12 cellular contexts compared by ENCODE assay signal in the genomic region with DNA sequence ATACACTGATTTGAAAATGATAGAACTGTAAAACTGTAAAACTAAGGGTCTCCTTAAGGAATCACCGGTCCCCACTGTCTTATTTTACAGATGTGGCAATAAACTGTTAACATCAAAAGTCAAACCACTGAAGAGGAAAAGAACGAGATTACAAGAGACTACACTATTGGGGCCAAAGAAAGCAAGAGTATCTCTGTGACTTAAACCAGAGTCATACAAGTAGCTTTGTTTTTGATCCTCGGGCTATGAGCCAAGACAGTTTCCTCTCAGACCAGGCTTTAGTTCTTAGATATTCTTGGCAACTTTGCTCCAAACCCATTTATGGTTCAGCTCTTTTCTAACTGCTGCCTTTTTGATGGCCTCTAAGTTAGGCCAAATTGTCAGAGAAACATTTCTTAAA.
A peak's percentile ranks its signal among the peaks of the same experiment; 100 is the strongest.
DNase-seq lines count a peak whose midpoint lies in the region; ATAC-seq and TF ChIP-seq lines count a peak whose summit lies in the region.
"Had no signal": no experiment of that assay in that cellular context is flagged by ENCODE, and none has a peak within 500 bp of the region (broad histone marks: within the 10 kb centered on the region; RNA-seq: fewer than 3 reads in every experiment).

No MANE protein-coding gene starts in this region.

- H3K4me1 Mint-ChIP-seq in WTC11, result peaks cover 27% of the 10 kb centered on the region

- no peaks in the 10 kb centered on the region for H4K20me1 ChIP-seq in PC-9 (ENCODE audit: insufficient read depth)

- intact Hi-C loops in PC-9 (cut with micrococcal nuclease; ENCODE audit: unreplicated experiment), result no loop called here

- no peaks in the 10 kb centered on the region for H3K36me3 ChIP-seq in PC-9 (ENCODE audit: low read depth)
- H3K36me3 ChIP-seq: WERI-Rb-1 had no signal

- H3K27ac Mint-ChIP-seq in WTC11, result no peak overlapping the region
- H3K27ac Mint-ChIP-seq: dendritic cell treated with granulocyte-macrophage colony-stimulating factor and Interleukin-4, amounts not matched to agents 40 ng/mL and 50 ng/mL, for 4 days had no signal

- H2AFZ ChIP-seq in PC-9, result no peak overlapping the region

- DNase-seq in GM03348 (ENCODE audit: low spot score) (peak; percentile 52), SK-MEL-5 (ENCODE audit: low read depth, low spot score) (peak; percentile 55), foreskin fibroblast (peak; percentile 85 to 94), pulmonary artery endothelial cell (ENCODE audit: low read depth, low spot score) (peak; percentile 78), PC-9 (no peak), WTC11 (ENCODE audit: low spot score) (no peak)
- DNase-seq in activated CD8-positive, alpha-beta memory T cell treated with anti-CD3 and anti-CD28 coated beads for 24 hours, result no peak
- DNase-seq: NCI-H1694 treated with DMSO at 0.1 percent for 48 hours; stimulated activated naive CD4-positive, alpha-beta T cell; WERI-Rb-1 had no signal

- H3K9me3 Mint-ChIP-seq in WTC11, result no peaks in the 10 kb centered on the region
- H3K9me3 Mint-ChIP-seq: dendritic cell treated with granulocyte-macrophage colony-stimulating factor and Interleukin-4, amounts not matched to agents 40 ng/mL and 50 ng/mL, for 4 days had no signal

- no peaks in the 10 kb centered on the region for H3K36me3 Mint-ChIP-seq in WTC11

- no peaks in the 10 kb centered on the region for H3K9me3 ChIP-seq in PC-9 (ENCODE audit: insufficient read depth, low read depth)

- ATAC-seq in HG02642 (IDR thresholded peaks at IDR 0.05; ENCODE audit: poor library complexity, unreplicated experiment) (no peak), WTC11 (no peak)

- no peaks in the 10 kb centered on the region for H3F3A ChIP-seq in PC-9 (ENCODE audit: insufficient read depth, low read depth)

- CTCF ChIA-PET in PC-9 (lab: Charles Lee), result no interaction called here
- CTCF ChIA-PET in WTC11 (lab: Charles Lee), result interaction anchor here (1.5 to 4.2 kb wide), 3 partner anchors 10 to 114 kb away, joined by 3 to 19 read pairs (median 10); partner anchors contain the start of gene TBC1D4

- POLR2A ChIA-PET in PC-9 (lab: Charles Lee; ENCODE audit: unreplicated experiment), result interaction anchor here (0.5 kb wide), 1 partner anchor 15 kb away, joined by 3 read pairs; no protein-coding TSS in a partner anchor
- POLR2A ChIA-PET in WTC11 (lab: Charles Lee), result no interaction called here

- no peaks in the 10 kb centered on the region for H3K27me3 ChIP-seq in PC-9 (ENCODE audit: insufficient read depth, low read depth)

- TF ChIP-seq CTCF in foreskin fibroblast (IDR thresholded peaks at IDR 0.05; ENCODE audit: low read depth, low read length) (no peak), PC-9 (conservative IDR thresholded peaks at IDR 0.05) (no peak), WTC11 (IDR thresholded peaks at IDR 0.05) (no peak)

- no peaks in the 10 kb centered on the region for H3K79me2 ChIP-seq in PC-9 (ENCODE audit: low read depth)

- H3K9me2 ChIP-seq in PC-9 (ENCODE audit: insufficient read depth), result no peaks in the 10 kb centered on the region

- no peaks in the 10 kb centered on the region for H3K27me3 Mint-ChIP-seq in WTC11 (ENCODE audit: low read depth)
- H3K27me3 Mint-ChIP-seq: dendritic cell treated with granulocyte-macrophage colony-stimulating factor and Interleukin-4, amounts not matched to agents 40 ng/mL and 50 ng/mL, for 4 days had no signal

- no TSS peak for BruUV-seq in PC-9 (replicated peaks; lab: Mats Ljungman, UMichigan)

- no peak overlapping the region for H3K4me2 ChIP-seq in PC-9

- in situ Hi-C loops in SK-MEL-5 (cut with HindIII; ENCODE audit: low pct_unique_long_range_greater_than_20kb, low sequenced_read_pairs), result no loop called here

- H3K27ac ChIP-seq in PC-9, result no peak overlapping the region
- H3K27ac ChIP-seq: WERI-Rb-1 had no signal

- no peak overlapping the region for H3K4me3 Mint-ChIP-seq in WTC11
- H3K4me3 Mint-ChIP-seq: dendritic cell treated with granulocyte-macrophage colony-stimulating factor and Interleukin-4, amounts not matched to agents 40 ng/mL and 50 ng/mL, for 4 days had no signal

- H3K4me1 ChIP-seq in PC-9 (replicated peaks; ENCODE audit: insufficient read depth), result peaks cover 20% of the 10 kb centered on the region

- H3K4me3 ChIP-seq in foreskin fibroblast (ENCODE audit: low read depth in 1 of 2, low read length in 2 of 2) (no peak overlapping the region), PC-9 (no peak overlapping the region)

TF ChIP-seq in WTC11, 78 proteins besides CTCF, POLR2A, EP300 and RAD21 (continues in another document):
- no peak for TF ChIP-seq ERG (CRISPR knock-in tag; IDR thresholded peaks at IDR 0.05)
- TF ChIP-seq USF1 (CRISPR knock-in tag; IDR thresholded peaks at IDR 0.05), result no peak
- TF ChIP-seq ZNF138 (CRISPR knock-in tag; conservative IDR thresholded peaks at IDR 0.05), result no peak
- no peak for TF ChIP-seq JAZF1 (CRISPR knock-in tag; IDR thresholded peaks at IDR 0.05)
- no peak for TF ChIP-seq SP1 (CRISPR knock-in tag; conservative IDR thresholded peaks at IDR 0.05)
- TF ChIP-seq E2F4 (CRISPR knock-in tag; IDR thresholded peaks at IDR 0.05; ENCODE audit: borderline replicate concordance, low read depth), result no peak
- TF ChIP-seq, protein P1, sequence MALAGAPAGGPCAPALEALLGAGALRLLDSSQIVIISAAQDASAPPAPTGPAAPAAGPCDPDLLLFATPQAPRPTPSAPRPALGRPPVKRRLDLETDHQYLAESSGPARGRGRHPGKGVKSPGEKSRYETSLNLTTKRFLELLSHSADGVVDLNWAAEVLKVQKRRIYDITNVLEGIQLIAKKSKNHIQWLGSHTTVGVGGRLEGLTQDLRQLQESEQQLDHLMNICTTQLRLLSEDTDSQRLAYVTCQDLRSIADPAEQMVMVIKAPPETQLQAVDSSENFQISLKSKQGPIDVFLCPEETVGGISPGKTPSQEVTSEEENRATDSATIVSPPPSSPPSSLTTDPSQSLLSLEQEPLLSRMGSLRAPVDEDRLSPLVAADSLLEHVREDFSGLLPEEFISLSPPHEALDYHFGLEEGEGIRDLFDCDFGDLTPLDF (CRISPR knock-in tag; IDR thresholded peaks at IDR 0.05), result no peak
- no peak for TF ChIP-seq NR1H2 (CRISPR knock-in tag; IDR thresholded peaks at IDR 0.05)
- TF ChIP-seq PRRX2 (CRISPR knock-in tag; IDR thresholded peaks at IDR 0.05), result no peak
- no peak for TF ChIP-seq HMGXB4 (CRISPR knock-in tag; IDR thresholded peaks at IDR 0.05)
- TF ChIP-seq, protein P2, sequence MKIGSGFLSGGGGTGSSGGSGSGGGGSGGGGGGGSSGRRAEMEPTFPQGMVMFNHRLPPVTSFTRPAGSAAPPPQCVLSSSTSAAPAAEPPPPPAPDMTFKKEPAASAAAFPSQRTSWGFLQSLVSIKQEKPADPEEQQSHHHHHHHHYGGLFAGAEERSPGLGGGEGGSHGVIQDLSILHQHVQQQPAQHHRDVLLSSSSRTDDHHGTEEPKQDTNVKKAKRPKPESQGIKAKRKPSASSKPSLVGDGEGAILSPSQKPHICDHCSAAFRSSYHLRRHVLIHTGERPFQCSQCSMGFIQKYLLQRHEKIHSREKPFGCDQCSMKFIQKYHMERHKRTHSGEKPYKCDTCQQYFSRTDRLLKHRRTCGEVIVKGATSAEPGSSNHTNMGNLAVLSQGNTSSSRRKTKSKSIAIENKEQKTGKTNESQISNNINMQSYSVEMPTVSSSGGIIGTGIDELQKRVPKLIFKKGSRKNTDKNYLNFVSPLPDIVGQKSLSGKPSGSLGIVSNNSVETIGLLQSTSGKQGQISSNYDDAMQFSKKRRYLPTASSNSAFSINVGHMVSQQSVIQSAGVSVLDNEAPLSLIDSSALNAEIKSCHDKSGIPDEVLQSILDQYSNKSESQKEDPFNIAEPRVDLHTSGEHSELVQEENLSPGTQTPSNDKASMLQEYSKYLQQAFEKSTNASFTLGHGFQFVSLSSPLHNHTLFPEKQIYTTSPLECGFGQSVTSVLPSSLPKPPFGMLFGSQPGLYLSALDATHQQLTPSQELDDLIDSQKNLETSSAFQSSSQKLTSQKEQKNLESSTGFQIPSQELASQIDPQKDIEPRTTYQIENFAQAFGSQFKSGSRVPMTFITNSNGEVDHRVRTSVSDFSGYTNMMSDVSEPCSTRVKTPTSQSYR (CRISPR knock-in tag; IDR thresholded peaks at IDR 0.05), result no peak

Comparison
In these comparisons a context has a peak if more than half of its experiments do, and no peak if none do; other contexts are left out.
1. DNase-seq: peak in GM03348 (single experiment), SK-MEL-5 (single experiment), foreskin fibroblast (2 of 2) and pulmonary artery endothelial cell (single experiment); none in activated CD8-positive, alpha-beta memory T cell treated with anti-CD3 and anti-CD28 coated beads for 24 hours (single experiment), PC-9 (0 of 2) and WTC11 (single experiment).